ENCODE assay signal across 11 cellular contexts in the genomic region with DNA sequence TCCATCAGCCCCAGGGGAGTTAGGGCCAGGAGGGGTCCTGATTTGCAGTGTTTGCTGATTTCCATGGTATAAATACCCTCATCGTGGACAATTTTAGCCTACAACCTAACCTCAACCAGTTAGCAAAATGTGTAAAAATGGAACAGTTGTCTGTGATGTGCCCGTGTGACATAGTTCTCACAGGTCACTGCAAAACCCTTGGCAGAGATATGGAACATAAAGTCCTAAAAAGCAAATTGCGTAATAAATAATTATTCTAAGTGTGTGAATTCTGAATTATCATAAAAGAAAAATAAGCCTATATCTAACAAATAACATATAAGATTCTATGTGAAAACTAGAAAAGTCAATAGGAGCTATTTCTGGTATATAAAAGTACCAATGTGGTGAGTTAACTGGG.
"Had no signal": no experiment of that assay in that cellular context is flagged by ENCODE, and none has a peak within 500 bp of the region (broad histone marks: within the 10 kb centered on the region; RNA-seq: fewer than 3 reads in every experiment).

No MANE protein-coding gene starts in this region.

- H3K4me1 ChIP-seq: prostate gland had no signal

- H3K27me3 ChIP-seq: adrenal gland, upper lobe of right lung had no signal

- H3K36me3 ChIP-seq: adrenal gland, prostate gland, upper lobe of right lung had no signal

- H3K4me3 ChIP-seq: adrenal gland, prostate gland, upper lobe of right lung had no signal

- ATAC-seq: effector memory CD8-positive, alpha-beta T cell; left ventricle myocardium superior; right cardiac atrium; upper lobe of right lung had no signal

- DNase-seq: activated CD4-positive, CD25-positive, alpha-beta regulatory T cell treated with anti-CD3 and anti-CD28 coated beads, Interleukin-2, amount 50 U/mL, for 72 hours; activated naive CD4-positive, alpha-beta T cell treated with anti-CD3 and anti-CD28 coated beads, Interleukin-2, amount 50 U/mL, for 16 hours; adrenal gland; effector memory CD8-positive, alpha-beta T cell; hypothalamus; left ventricle myocardium superior; right cardiac atrium; T-helper 1 cell; T1000; upper lobe of right lung had no signal

- H3K9me3 ChIP-seq: adrenal gland, prostate gland, upper lobe of right lung had no signal

- H3K27ac ChIP-seq: prostate gland, upper lobe of right lung had no signal
